In genomic region chr2:180016937-180017336, GRCh38 we compare ENCODE assay signal across 15 cellular contexts. TPM values are rescaled to one million over a fixed set of nuclear protein-coding genes. Genes with fewer than 3 reads are reported as not detected.
DNase-seq lines count a peak whose midpoint lies in the region; ATAC-seq, FAIRE-seq and TF ChIP-seq lines count a peak whose summit lies in the region.
"Had no signal": no experiment of that assay in that cellular context is flagged by ENCODE, and none has a peak within 500 bp of the region (broad histone marks: within the 10 kb centered on the region; RNA-seq: fewer than 3 reads in every experiment).

No MANE protein-coding gene starts in this region.

- H3K27me3 ChIP-seq in ACC112 (ENCODE audit: insufficient read depth, low read length) = no peaks in the 10 kb centered on the region
- no peaks in the 10 kb centered on the region for H3K27me3 ChIP-seq in RWPE2 (ENCODE audit: insufficient read depth, poor library complexity, severe bottlenecking)

- no peak for TF ChIP-seq CTCF in RWPE2 (IDR thresholded peaks at IDR 0.05; ENCODE audit: poor library complexity, severe bottlenecking)
- no peak for TF ChIP-seq CTCF in progenitor cell of endocrine pancreas (IDR thresholded peaks at IDR 0.05; ENCODE audit: unreplicated experiment)

- H3K4me1 Mint-ChIP-seq in progenitor cell of endocrine pancreas (ENCODE audit: low read depth) = peaks cover 6% of the 10 kb centered on the region
- H3K4me1 Mint-ChIP-seq: CD14-positive monocyte had no signal

- H3K27ac ChIP-seq in ACC112 (ENCODE audit: low read depth, low read length) (peak overlapping the region; percentile 82), RWPE2 (ENCODE audit: poor library complexity, severe bottlenecking) (peak overlapping the region; percentile 46), epithelial cell of prostate (peak overlapping the region; percentile 87)

- no peaks in the 10 kb centered on the region for H3K27me3 Mint-ChIP-seq in progenitor cell of endocrine pancreas

- H3K79me2 ChIP-seq in ACC112 (ENCODE audit: control insufficient read depth, insufficient read depth, low read length, unreplicated experiment) = no peaks in the 10 kb centered on the region

- no peak for FAIRE-seq in urothelium cell line (lab: Jason Lieb, UNC)
- FAIRE-seq: A204.1, GM12891, RCC 7860 had no signal

- DNase-seq in RWPE2 (ENCODE audit: low spot score) = no peak
- DNase-seq in epithelial cell of prostate (ENCODE audit: low read depth, low spot score) = no peak
- no peak for DNase-seq in progenitor cell of endocrine pancreas (ENCODE audit: low spot score, unreplicated experiment)
- no peak for DNase-seq in urothelium cell line (ENCODE audit: low spot score)
- no peak for DNase-seq in NCI-H524 treated with DMSO at 0.1 percent for 48 hours (lab: John Stamatoyannopoulos, UW)
- DNase-seq: MM.1S, NCI-H187 treated with DMSO at 0.1 percent for 48 hours, NCI-H774 had no signal

- H3K27ac Mint-ChIP-seq in progenitor cell of endocrine pancreas = peak overlapping the region; percentile 0
- H3K27ac Mint-ChIP-seq: CD14-positive monocyte had no signal

- no peaks in the 10 kb centered on the region for H3K36me3 Mint-ChIP-seq in progenitor cell of endocrine pancreas (ENCODE audit: insufficient read depth)
- H3K36me3 Mint-ChIP-seq: CD14-positive monocyte had no signal

- peaks cover 5% of the 10 kb centered on the region for H3K9me3 Mint-ChIP-seq in progenitor cell of endocrine pancreas (ENCODE audit: low read depth)

- H3K4me3 Mint-ChIP-seq in progenitor cell of endocrine pancreas (ENCODE audit: low read depth) = no peak overlapping the region
- H3K4me3 Mint-ChIP-seq: CD14-positive monocyte had no signal

- peak overlapping the region; percentile 16 for H2AFZ ChIP-seq in ACC112 (ENCODE audit: low read length, unreplicated experiment)

- H3K4me1 ChIP-seq in ACC112 (ENCODE audit: control insufficient read depth, insufficient read depth, low read length, unreplicated experiment) = peaks cover 45% of the 10 kb centered on the region
- peaks cover 28% of the 10 kb centered on the region for H3K4me1 ChIP-seq in RWPE2 (ENCODE audit: insufficient read depth, poor library complexity, severe bottlenecking)

- ATAC-seq in RWPE2 (ENCODE audit: low read depth) (no peak), GM21528 (IDR thresholded peaks at IDR 0.05; ENCODE audit: low FRiP score, unreplicated experiment) (no peak), HG03457 (IDR thresholded peaks at IDR 0.05; ENCODE audit: unreplicated experiment) (no peak)

- H3K4me3 ChIP-seq in ACC112 (ENCODE audit: low read depth, low read length) (peak overlapping the region; percentile 43), RWPE2 (ENCODE audit: severe bottlenecking) (no peak overlapping the region)

- H3K36me3 ChIP-seq in ACC112 (ENCODE audit: insufficient read depth, low read length) (no peaks in the 10 kb centered on the region), RWPE2 (ENCODE audit: low read depth) (no peaks in the 10 kb centered on the region)

- no peaks in the 10 kb centered on the region for H3K9me3 ChIP-seq in RWPE2 (ENCODE audit: severe bottlenecking)

RNA-seq across cellular contexts. Expression of gene CWC22, which starts 9.8 kb away (rescaled TPM):
- 27.2 and 27.7 TPM in 2 replicates for total RNA-seq in progenitor cell of endocrine pancreas
